Comparison of ENCODE assay signal across 1 cellular context in the genomic region with DNA sequence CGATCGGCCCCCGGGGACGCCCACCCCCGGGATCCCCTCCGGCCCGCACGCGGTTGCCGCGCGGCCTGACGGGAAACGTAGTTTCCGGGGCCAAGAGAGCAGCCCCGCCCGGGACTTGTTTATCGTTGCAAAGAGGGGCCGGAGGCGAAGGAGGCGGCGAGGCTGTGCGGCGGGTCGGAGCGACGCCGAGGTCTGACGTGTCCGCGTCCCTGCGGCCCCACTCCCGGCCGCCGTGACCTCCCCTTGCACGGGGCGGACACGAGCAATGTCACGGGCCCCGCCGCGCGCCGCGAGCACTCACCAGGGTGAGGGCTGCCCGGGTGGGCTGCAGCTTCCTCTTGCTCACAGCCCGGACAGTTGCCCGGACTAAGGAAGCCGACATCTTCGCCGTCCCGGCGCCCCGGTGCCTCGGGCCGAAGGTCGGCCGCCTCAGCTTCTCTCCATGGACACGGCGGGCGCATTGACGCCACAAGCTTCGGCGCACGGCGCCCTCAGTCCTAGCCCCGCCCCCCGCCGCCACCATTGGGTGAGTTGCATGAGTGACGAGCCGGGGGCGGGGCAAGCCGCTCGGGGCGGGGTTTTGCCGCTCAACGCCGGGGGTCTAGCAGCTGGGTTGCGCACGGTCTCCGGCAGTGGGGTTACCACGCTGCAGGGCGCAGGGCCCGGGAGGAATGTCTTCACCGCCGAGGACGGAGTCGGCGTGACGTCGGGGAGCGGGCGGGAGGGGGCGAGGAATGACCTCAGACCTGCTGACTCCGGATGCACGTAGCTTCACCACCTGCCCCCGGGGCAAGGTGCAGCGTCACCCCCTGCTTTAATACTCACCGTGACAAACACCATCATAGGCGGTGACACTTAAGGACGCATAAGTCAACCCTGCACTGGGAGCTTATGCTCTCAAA.
TF ChIP-seq lines count a peak whose summit lies in the region.

ISCA1 (minus strand) TSS at position 462 of the 902 bp plus-strand sequence; CDS start at position 382, 80 bp downstream.

TF ChIP-seq in HepG2, 621 proteins besides CTCF, POLR2A, EP300 and RAD21 (continued from another document and continues in another):
- peak; percentile 90 for TF ChIP-seq ZFX (CRISPR knock-in tag; IDR thresholded peaks at IDR 0.05; ENCODE audit: low read depth)
- TF ChIP-seq ZSCAN22 (CRISPR knock-in tag; IDR thresholded peaks at IDR 0.05) = peak; percentile 80; the same call in 1 of the 2 replicates
- TF ChIP-seq ZNF646 (CRISPR knock-in tag; IDR thresholded peaks at IDR 0.05) = no peak
- no peak for TF ChIP-seq RFX3 (CRISPR knock-in tag; IDR thresholded peaks at IDR 0.05)
- TF ChIP-seq SIN3B (IDR thresholded peaks at IDR 0.05; ENCODE audit: low read length) = no peak
- TF ChIP-seq SALL1 (CRISPR knock-in tag; IDR thresholded peaks at IDR 0.05) = peak; percentile 52
- no peak for TF ChIP-seq ZBTB34 (CRISPR knock-in tag; IDR thresholded peaks at IDR 0.05)
- TF ChIP-seq MLLT10 (CRISPR knock-in tag; IDR thresholded peaks at IDR 0.05) = no peak
- no peak for TF ChIP-seq ZKSCAN1 (IDR thresholded peaks at IDR 0.05; ENCODE audit: low read length)
- TF ChIP-seq FOSL1 (CRISPR knock-in tag; IDR thresholded peaks at IDR 0.05; ENCODE audit: borderline replicate concordance) = no peak
- no peak for TF ChIP-seq PITX1 (CRISPR knock-in tag; IDR thresholded peaks at IDR 0.05)
- TF ChIP-seq, protein P1, sequence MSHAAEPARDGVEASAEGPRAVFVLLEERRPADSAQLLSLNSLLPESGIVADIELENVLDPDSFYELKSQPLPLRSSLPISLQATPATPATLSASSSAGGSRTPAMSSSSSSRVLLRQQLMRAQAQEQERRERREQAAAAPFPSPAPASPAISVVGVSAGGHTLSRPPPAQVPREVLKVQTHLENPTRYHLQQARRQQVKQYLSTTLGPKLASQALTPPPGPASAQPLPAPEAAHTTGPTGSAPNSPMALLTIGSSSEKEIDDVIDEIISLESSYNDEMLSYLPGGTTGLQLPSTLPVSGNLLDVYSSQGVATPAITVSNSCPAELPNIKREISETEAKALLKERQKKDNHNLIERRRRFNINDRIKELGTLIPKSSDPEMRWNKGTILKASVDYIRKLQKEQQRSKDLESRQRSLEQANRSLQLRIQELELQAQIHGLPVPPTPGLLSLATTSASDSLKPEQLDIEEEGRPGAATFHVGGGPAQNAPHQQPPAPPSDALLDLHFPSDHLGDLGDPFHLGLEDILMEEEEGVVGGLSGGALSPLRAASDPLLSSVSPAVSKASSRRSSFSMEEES (CRISPR knock-in tag; IDR thresholded peaks at IDR 0.05) = no peak; the same call in 1 of the 2 replicates
- no peak; the same call in 1 of the 2 replicates for TF ChIP-seq ZNF800 (CRISPR knock-in tag; IDR thresholded peaks at IDR 0.05)
- no peak for TF ChIP-seq USF2 (IDR thresholded peaks at IDR 0.05; ENCODE audit: low read depth, low read length)
- TF ChIP-seq USF2 (CRISPR knock-in tag; IDR thresholded peaks at IDR 0.05; ENCODE audit: borderline replicate concordance) = peak; percentile 41; the same call in 1 of the 2 replicates
- TF ChIP-seq ZZZ3 (CRISPR knock-in tag; IDR thresholded peaks at IDR 0.05; ENCODE audit: borderline replicate concordance) = 0 out of 2 replicates have a peak, but pooled peaks have one; percentile 60
- no peak; the same call in 1 of the 2 replicates for TF ChIP-seq ZNF576 (CRISPR knock-in tag; IDR thresholded peaks at IDR 0.05)
- no peak; the same call in 1 of the 2 replicates for TF ChIP-seq ZFP62 (CRISPR knock-in tag; IDR thresholded peaks at IDR 0.05)
- TF ChIP-seq FOXP1 (IDR thresholded peaks at IDR 0.05) = no peak
- TF ChIP-seq FOXP1 (CRISPR knock-in tag; IDR thresholded peaks at IDR 0.05) = peak; percentile 34; the same call in 1 of the 2 replicates
- TF ChIP-seq AKAP8 (CRISPR knock-in tag; IDR thresholded peaks at IDR 0.05) = peak; percentile 65; the same call in 1 of the 2 replicates
- TF ChIP-seq ZNF598 (CRISPR knock-in tag; IDR thresholded peaks at IDR 0.05; ENCODE audit: borderline replicate concordance) = peak; percentile 89; the same call in 1 of the 2 replicates
- TF ChIP-seq NFRKB (IDR thresholded peaks at IDR 0.05) = no peak
- TF ChIP-seq ZNF431 (CRISPR knock-in tag; IDR thresholded peaks at IDR 0.05; ENCODE audit: borderline replicate concordance, low read depth) = no peak; the same call in 1 of the 2 replicates
- TF ChIP-seq HDAC1 (CRISPR knock-in tag; IDR thresholded peaks at IDR 0.05) = peak; percentile 96
- TF ChIP-seq GABPB1 (CRISPR knock-in tag; IDR thresholded peaks at IDR 0.05) = peak; percentile 94
- no peak for TF ChIP-seq AGO1 (IDR thresholded peaks at IDR 0.05; ENCODE audit: low read depth, low read length, poor library complexity, severe bottlenecking)
- no peak for TF ChIP-seq ZBED4 (CRISPR knock-in tag; IDR thresholded peaks at IDR 0.05; ENCODE audit: borderline replicate concordance)
- TF ChIP-seq KLF12 (CRISPR knock-in tag; IDR thresholded peaks at IDR 0.05; ENCODE audit: borderline replicate concordance) = peak; percentile 71; the same call in 1 of the 2 replicates
- 0 out of 2 replicates have a peak, but pooled peaks have one; percentile 26 for TF ChIP-seq SMAD9 (CRISPR knock-in tag; IDR thresholded peaks at IDR 0.05)
- TF ChIP-seq ZNF253 (CRISPR knock-in tag; IDR thresholded peaks at IDR 0.05; ENCODE audit: borderline replicate concordance) = 0 out of 2 replicates have a peak, but pooled peaks have one; percentile 19
- TF ChIP-seq KMT2A (CRISPR knock-in tag; IDR thresholded peaks at IDR 0.05) = no peak; the same call in 1 of the 2 replicates
- no peak for TF ChIP-seq SMARCE1 (IDR thresholded peaks at IDR 0.05; ENCODE audit: borderline replicate concordance)
- TF ChIP-seq ZNF605 (CRISPR knock-in tag; IDR thresholded peaks at IDR 0.05) = peak; percentile 62; the same call in 1 of the 2 replicates
- TF ChIP-seq HNF4A (CRISPR knock-in tag; IDR thresholded peaks at IDR 0.05) = peak; percentile 28; the same call in 1 of the 2 replicates
- TF ChIP-seq SNAI1 (CRISPR knock-in tag; IDR thresholded peaks at IDR 0.05; ENCODE audit: borderline replicate concordance) = peak; percentile 54; the same call in 1 of the 2 replicates
- 0 out of 2 replicates have a peak, but pooled peaks have one; percentile 12 for TF ChIP-seq MAF1 (CRISPR knock-in tag; IDR thresholded peaks at IDR 0.05; ENCODE audit: borderline replicate concordance)
- TF ChIP-seq ISL2 (CRISPR knock-in tag; IDR thresholded peaks at IDR 0.05) = peak; percentile 67
- TF ChIP-seq KLF6 (CRISPR knock-in tag; IDR thresholded peaks at IDR 0.05) = 0 out of 2 replicates have a peak, but pooled peaks have one; percentile 23
